Comparison of ENCODE assay signal across 10 cellular contexts in genomic region chr1:163104405-163105099, GRCh38. TPM values are rescaled to one million over a fixed set of nuclear protein-coding genes. Genes with fewer than 3 reads are reported as not detected.
"Had no signal": no experiment of that assay in that cellular context is flagged by ENCODE, and none has a peak within 500 bp of the region (broad histone marks: within the 10 kb centered on the region; RNA-seq: fewer than 3 reads in every experiment).

No MANE protein-coding gene starts in this region.

- ATAC-seq: left lobe of liver, T-helper 17 cell had no signal

- H3K27me3 Mint-ChIP-seq: memory B cell had no signal

- H3K27ac Mint-ChIP-seq: activated naive CD4-positive, alpha-beta T cell treated with anti-CD3 and anti-CD28 coated beads, Interleukin-2, amount 50 U/mL, for 24 hours; memory B cell; T-helper 17 cell had no signal

- H3K9me3 Mint-ChIP-seq: activated naive CD4-positive, alpha-beta T cell treated with anti-CD3 and anti-CD28 coated beads, Interleukin-2, amount 50 U/mL, for 24 hours; memory B cell had no signal

- H3K27ac ChIP-seq: breast epithelium, dorsolateral prefrontal cortex had no signal

- H3K36me3 ChIP-seq: breast epithelium had no signal

- DNase-seq: dorsolateral prefrontal cortex, foreskin fibroblast, head of caudate nucleus, posterior cingulate gyrus, small intestine, T-helper 17 cell had no signal

- H3K4me3 Mint-ChIP-seq: activated naive CD4-positive, alpha-beta T cell treated with anti-CD3 and anti-CD28 coated beads, Interleukin-2, amount 50 U/mL, for 24 hours; memory B cell; T-helper 17 cell had no signal

- H3K4me3 ChIP-seq: breast epithelium, dorsolateral prefrontal cortex had no signal

- H3K36me3 Mint-ChIP-seq: activated naive CD4-positive, alpha-beta T cell treated with anti-CD3 and anti-CD28 coated beads, Interleukin-2, amount 50 U/mL, for 24 hours; memory B cell had no signal

- H3K4me1 ChIP-seq: breast epithelium had no signal

- FAIRE-seq: small intestine had no signal

- H3K9me3 ChIP-seq: breast epithelium had no signal

- H3K27me3 ChIP-seq: breast epithelium, dorsolateral prefrontal cortex had no signal

- H3K4me1 Mint-ChIP-seq: activated naive CD4-positive, alpha-beta T cell treated with anti-CD3 and anti-CD28 coated beads, Interleukin-2, amount 50 U/mL, for 24 hours; memory B cell; T-helper 17 cell had no signal

RNA-seq across cellular contexts. Expression of gene RGS4, which starts 35.4 kb away (rescaled TPM):
- total RNA-seq: T-helper 17 cell had no signal
